1 cellular context compared by ENCODE assay signal in the genomic region with DNA sequence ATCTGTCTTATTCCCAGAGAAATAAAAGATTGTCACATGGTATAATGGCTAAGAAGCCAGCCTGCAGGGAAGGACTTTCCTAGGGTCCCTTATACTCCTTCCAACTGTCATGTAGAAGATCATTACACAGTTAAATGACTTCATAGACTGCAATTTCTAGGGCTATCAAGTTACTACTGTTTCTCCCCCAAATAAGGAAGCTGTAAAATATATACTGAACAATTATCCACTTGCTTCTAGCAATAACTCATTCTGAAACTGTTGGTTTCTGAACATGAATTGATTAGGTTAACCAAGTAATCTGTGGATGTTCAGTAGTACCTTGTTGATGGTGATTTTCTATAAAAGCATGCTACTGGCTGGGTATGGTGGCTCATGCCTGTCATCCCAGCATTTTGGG.
TF ChIP-seq lines count a peak whose summit lies in the region.

No MANE protein-coding gene starts in this region.

TF ChIP-seq in K562, 482 proteins besides CTCF, POLR2A, EP300 and RAD21 (continued from another document):
- TF ChIP-seq YY1 (IDR thresholded peaks at IDR 0.05; ENCODE audit: borderline replicate concordance in 1 of 3, control insufficient read depth in 1 of 3, extremely low read depth in 1 of 3, insufficient read depth in 3 of 3, insufficient read length in 1 of 3, insufficient replicate concordance in 2 of 3, low read depth in 1 of 3, low read length in 2 of 3) (no peak), HDAC6 (IDR thresholded peaks at IDR 0.05; ENCODE audit: low read depth, low read length) (no peak), ZBTB8A (IDR thresholded peaks at IDR 0.05; ENCODE audit: partially characterized antibody) (no peak), TRIM24 (IDR thresholded peaks at IDR 0.05) (no peak), LARP7 (IDR thresholded peaks at IDR 0.05) (no peak), ZNF717 (CRISPR knock-in tag; IDR thresholded peaks at IDR 0.05) (no peak), SIN3A (IDR thresholded peaks at IDR 0.05; ENCODE audit: borderline replicate concordance in 2 of 2, control insufficient read depth in 1 of 2, low read depth in 2 of 2, low read length in 2 of 2) (no peak), PCBP2 (IDR thresholded peaks at IDR 0.05; ENCODE audit: low read depth, low read length, poor library complexity, severe bottlenecking) (no peak)
- TF ChIP-seq, protein P1, sequence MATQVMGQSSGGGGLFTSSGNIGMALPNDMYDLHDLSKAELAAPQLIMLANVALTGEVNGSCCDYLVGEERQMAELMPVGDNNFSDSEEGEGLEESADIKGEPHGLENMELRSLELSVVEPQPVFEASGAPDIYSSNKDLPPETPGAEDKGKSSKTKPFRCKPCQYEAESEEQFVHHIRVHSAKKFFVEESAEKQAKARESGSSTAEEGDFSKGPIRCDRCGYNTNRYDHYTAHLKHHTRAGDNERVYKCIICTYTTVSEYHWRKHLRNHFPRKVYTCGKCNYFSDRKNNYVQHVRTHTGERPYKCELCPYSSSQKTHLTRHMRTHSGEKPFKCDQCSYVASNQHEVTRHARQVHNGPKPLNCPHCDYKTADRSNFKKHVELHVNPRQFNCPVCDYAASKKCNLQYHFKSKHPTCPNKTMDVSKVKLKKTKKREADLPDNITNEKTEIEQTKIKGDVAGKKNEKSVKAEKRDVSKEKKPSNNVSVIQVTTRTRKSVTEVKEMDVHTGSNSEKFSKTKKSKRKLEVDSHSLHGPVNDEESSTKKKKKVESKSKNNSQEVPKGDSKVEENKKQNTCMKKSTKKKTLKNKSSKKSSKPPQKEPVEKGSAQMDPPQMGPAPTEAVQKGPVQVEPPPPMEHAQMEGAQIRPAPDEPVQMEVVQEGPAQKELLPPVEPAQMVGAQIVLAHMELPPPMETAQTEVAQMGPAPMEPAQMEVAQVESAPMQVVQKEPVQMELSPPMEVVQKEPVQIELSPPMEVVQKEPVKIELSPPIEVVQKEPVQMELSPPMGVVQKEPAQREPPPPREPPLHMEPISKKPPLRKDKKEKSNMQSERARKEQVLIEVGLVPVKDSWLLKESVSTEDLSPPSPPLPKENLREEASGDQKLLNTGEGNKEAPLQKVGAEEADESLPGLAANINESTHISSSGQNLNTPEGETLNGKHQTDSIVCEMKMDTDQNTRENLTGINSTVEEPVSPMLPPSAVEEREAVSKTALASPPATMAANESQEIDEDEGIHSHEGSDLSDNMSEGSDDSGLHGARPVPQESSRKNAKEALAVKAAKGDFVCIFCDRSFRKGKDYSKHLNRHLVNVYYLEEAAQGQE (CRISPR knock-in tag; IDR thresholded peaks at IDR 0.05; ENCODE audit: low read depth) = no peak
- TF ChIP-seq, protein P2, sequence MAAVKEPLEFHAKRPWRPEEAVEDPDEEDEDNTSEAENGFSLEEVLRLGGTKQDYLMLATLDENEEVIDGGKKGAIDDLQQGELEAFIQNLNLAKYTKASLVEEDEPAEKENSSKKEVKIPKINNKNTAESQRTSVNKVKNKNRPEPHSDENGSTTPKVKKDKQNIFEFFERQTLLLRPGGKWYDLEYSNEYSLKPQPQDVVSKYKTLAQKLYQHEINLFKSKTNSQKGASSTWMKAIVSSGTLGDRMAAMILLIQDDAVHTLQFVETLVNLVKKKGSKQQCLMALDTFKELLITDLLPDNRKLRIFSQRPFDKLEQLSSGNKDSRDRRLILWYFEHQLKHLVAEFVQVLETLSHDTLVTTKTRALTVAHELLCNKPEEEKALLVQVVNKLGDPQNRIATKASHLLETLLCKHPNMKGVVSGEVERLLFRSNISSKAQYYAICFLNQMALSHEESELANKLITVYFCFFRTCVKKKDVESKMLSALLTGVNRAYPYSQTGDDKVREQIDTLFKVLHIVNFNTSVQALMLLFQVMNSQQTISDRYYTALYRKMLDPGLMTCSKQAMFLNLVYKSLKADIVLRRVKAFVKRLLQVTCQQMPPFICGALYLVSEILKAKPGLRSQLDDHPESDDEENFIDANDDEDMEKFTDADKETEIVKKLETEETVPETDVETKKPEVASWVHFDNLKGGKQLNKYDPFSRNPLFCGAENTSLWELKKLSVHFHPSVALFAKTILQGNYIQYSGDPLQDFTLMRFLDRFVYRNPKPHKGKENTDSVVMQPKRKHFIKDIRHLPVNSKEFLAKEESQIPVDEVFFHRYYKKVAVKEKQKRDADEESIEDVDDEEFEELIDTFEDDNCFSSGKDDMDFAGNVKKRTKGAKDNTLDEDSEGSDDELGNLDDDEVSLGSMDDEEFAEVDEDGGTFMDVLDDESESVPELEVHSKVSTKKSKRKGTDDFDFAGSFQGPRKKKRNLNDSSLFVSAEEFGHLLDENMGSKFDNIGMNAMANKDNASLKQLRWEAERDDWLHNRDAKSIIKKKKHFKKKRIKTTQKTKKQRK (IDR thresholded peaks at IDR 0.05; ENCODE audit: borderline replicate concordance, low read depth, low read length) = no peak
- TF ChIP-seq, protein P3, sequence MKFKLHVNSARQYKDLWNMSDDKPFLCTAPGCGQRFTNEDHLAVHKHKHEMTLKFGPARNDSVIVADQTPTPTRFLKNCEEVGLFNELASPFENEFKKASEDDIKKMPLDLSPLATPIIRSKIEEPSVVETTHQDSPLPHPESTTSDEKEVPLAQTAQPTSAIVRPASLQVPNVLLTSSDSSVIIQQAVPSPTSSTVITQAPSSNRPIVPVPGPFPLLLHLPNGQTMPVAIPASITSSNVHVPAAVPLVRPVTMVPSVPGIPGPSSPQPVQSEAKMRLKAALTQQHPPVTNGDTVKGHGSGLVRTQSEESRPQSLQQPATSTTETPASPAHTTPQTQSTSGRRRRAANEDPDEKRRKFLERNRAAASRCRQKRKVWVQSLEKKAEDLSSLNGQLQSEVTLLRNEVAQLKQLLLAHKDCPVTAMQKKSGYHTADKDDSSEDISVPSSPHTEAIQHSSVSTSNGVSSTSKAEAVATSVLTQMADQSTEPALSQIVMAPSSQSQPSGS (CRISPR knock-in tag; IDR thresholded peaks at IDR 0.05) = no peak
- TF ChIP-seq, protein P4, sequence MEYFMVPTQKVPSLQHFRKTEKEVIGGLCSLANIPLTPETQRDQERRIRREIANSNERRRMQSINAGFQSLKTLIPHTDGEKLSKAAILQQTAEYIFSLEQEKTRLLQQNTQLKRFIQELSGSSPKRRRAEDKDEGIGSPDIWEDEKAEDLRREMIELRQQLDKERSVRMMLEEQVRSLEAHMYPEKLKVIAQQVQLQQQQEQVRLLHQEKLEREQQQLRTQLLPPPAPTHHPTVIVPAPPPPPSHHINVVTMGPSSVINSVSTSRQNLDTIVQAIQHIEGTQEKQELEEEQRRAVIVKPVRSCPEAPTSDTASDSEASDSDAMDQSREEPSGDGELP (CRISPR knock-in tag; IDR thresholded peaks at IDR 0.05; ENCODE audit: borderline replicate concordance) = no peak
- TF ChIP-seq, protein P5, sequence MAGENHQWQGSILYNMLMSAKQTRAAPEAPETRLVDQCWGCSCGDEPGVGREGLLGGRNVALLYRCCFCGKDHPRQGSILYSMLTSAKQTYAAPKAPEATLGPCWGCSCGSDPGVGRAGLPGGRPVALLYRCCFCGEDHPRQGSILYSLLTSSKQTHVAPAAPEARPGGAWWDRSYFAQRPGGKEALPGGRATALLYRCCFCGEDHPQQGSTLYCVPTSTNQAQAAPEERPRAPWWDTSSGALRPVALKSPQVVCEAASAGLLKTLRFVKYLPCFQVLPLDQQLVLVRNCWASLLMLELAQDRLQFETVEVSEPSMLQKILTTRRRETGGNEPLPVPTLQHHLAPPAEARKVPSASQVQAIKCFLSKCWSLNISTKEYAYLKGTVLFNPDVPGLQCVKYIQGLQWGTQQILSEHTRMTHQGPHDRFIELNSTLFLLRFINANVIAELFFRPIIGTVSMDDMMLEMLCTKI (IDR thresholded peaks at IDR 0.05; ENCODE audit: partially characterized antibody) = no peak
- TF ChIP-seq, protein P6, sequence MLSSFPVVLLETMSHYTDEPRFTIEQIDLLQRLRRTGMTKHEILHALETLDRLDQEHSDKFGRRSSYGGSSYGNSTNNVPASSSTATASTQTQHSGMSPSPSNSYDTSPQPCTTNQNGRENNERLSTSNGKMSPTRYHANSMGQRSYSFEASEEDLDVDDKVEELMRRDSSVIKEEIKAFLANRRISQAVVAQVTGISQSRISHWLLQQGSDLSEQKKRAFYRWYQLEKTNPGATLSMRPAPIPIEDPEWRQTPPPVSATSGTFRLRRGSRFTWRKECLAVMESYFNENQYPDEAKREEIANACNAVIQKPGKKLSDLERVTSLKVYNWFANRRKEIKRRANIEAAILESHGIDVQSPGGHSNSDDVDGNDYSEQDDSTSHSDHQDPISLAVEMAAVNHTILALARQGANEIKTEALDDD (IDR thresholded peaks at IDR 0.05) = no peak
